In the genomic region with DNA sequence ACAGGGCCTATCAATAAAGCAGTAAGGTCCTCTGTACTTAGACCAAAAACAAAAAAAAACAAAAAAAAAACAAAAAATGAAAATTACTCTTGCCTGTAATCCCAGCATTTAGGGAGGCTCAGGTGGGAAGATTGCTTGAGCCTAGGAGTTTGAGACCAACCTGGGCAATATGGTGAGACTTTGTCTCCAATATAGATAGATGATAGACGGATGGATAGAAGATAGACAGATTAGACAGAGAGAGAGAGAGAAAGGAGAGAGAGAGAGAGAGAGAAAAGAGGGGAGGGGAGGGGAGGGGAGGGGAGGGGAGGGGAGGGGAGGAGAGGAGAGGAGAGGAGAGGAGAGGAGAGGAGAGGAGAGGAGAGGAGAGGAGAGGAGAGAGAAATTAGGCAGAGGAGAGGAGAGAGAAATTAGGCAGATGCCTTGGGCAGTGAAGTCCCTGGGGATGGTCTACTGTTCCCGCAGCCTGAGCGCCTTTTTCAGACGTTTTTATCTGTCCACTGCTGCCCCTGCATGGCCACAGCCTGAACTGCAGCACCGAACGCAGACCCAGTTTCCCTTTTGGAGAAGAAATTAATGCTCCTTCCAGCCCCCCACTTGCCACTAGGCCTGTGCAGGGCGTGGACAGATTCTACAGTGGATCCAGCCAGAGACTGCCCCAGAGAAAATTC, we compare ENCODE assay signal across 8 cellular contexts. TPM values are rescaled to one million over a fixed set of nuclear protein-coding genes. Genes with fewer than 3 reads are reported as not detected.
DNase-seq lines count a peak whose midpoint lies in the region; ATAC-seq and TF ChIP-seq lines count a peak whose summit lies in the region.

No MANE protein-coding gene starts in this region.

- H3K9me3 Mint-ChIP-seq in GM23338 (no peaks in the 10 kb centered on the region), activated B cell treated with CpG ODN at 0.5 μM for 24 hours (no peaks in the 10 kb centered on the region)

- H4K20me1 ChIP-seq in GM23338 (replicated peaks; ENCODE audit: insufficient read depth), result no peaks in the 10 kb centered on the region

- ATAC-seq in GM23338 (peak; percentile 97), activated B cell treated with CpG ODN at 0.5 μM for 24 hours (ENCODE audit: low read depth) (peak; percentile 81), HG02798 (IDR thresholded peaks at IDR 0.05; ENCODE audit: poor library complexity, unreplicated experiment) (no peak)

- H3K4me2 ChIP-seq in GM23338, result no peak overlapping the region

- no peaks in the 10 kb centered on the region for H3K4me1 ChIP-seq in GM23338 (ENCODE audit: insufficient read depth)

- H3K4me1 Mint-ChIP-seq in GM23338 (no peaks in the 10 kb centered on the region), activated B cell treated with CpG ODN at 0.5 μM for 24 hours (peaks cover 54% of the 10 kb centered on the region)

- H3K9me3 ChIP-seq in AG04450 (ENCODE audit: control insufficient read depth, insufficient read depth, low read length), result no peaks in the 10 kb centered on the region

- no peaks in the 10 kb centered on the region for H3K36me3 ChIP-seq in GM23338 (ENCODE audit: insufficient read depth)

- no peaks in the 10 kb centered on the region for H3F3A ChIP-seq in GM23338 (replicated peaks; ENCODE audit: low read depth)

- DNase-seq in AG04450 (ENCODE audit: low read depth, low spot score) (peak; percentile 20), GM23338 (ENCODE audit: low spot score) (peak; percentile 85), NCI-H2196 (lab: John Stamatoyannopoulos, UW; ENCODE audit: unreplicated experiment) (peak; percentile 62), activated B cell treated with CpG ODN at 0.5 μM for 24 hours (peak; percentile 76), cardiac fibroblast (ENCODE audit: low read depth in 2 of 2) (peak; percentile 78), kidney glomerular epithelial cell (lab: John Stamatoyannopoulos, UW) (peak; percentile 55)
- DNase-seq in stimulated activated CD4-positive, alpha-beta T cell treated with anti-CD3 and anti-CD28 coated beads, Interleukin-1b, Interleukin-23, amount 100 ng/mL, for 24 hours (ENCODE audit: low read depth in 4 of 4, low spot score in 1 of 4), result peak; percentile 42 to 68 (median 60)

- H3K27ac ChIP-seq in AG04450 (ENCODE audit: low read depth, low read length), result no peak overlapping the region
- no peak overlapping the region for H3K27ac ChIP-seq in GM23338 (ENCODE audit: low read depth)

- H3K4me3 ChIP-seq in AG04450 (ENCODE audit: low read depth, low read length), result no peak overlapping the region
- no peak overlapping the region for H3K4me3 ChIP-seq in GM23338
- H3K4me3 ChIP-seq in cardiac fibroblast (replicated peaks in 1 of 2; ENCODE audit: low read depth in 2 of 2, low read length in 2 of 2), result no peak overlapping the region

- H3K9me2 ChIP-seq in GM23338 (ENCODE audit: insufficient read depth), result no peaks in the 10 kb centered on the region

- intact Hi-C loops in activated B cell treated with CpG ODN at 0.5 μM for 24 hours (cut with micrococcal nuclease), result loop anchor here (1.0 to 10.0 kb wide), 8 partner anchors 27 to 293 kb away; a partner anchor contains a TSS

- 0 out of 2 replicates have a peak overlapping the region, but pooled peaks have one; percentile 38 for H2AFZ ChIP-seq in GM23338

- no peak overlapping the region for H3K27ac Mint-ChIP-seq in GM23338
- H3K27ac Mint-ChIP-seq in activated B cell treated with CpG ODN at 0.5 μM for 24 hours, result peak overlapping the region; percentile 30

- H3K36me3 Mint-ChIP-seq in GM23338 (ENCODE audit: low read depth) (no peaks in the 10 kb centered on the region), activated B cell treated with CpG ODN at 0.5 μM for 24 hours (ENCODE audit: low read depth) (no peaks in the 10 kb centered on the region)

- TF ChIP-seq CTCF in AG04450 (IDR thresholded peaks at IDR 0.05; ENCODE audit: low read depth, low read length) (peak; percentile 92), GM23338 (conservative IDR thresholded peaks at IDR 0.05; ENCODE audit: low read depth in 2 of 2) (peak; percentile 84 to 90), activated B cell treated with CpG ODN at 0.5 μM for 24 hours (IDR thresholded peaks at IDR 0.05) (no peak), cardiac fibroblast (IDR thresholded peaks at IDR 0.05; ENCODE audit: low read depth, low read length) (peak; percentile 86)

- H3K79me2 ChIP-seq in GM23338 (replicated peaks; ENCODE audit: insufficient read depth), result no peaks in the 10 kb centered on the region

- peaks cover 11% of the 10 kb centered on the region for H3K27me3 Mint-ChIP-seq in GM23338 (ENCODE audit: insufficient read depth, low read depth, poor library complexity)
- no peaks in the 10 kb centered on the region for H3K27me3 Mint-ChIP-seq in activated B cell treated with CpG ODN at 0.5 μM for 24 hours

- POLR2A ChIA-PET in AG04450 (lab: Yijun Ruan, JAX) (no interaction called here), activated B cell treated with CpG ODN at 0.5 μM for 24 hours (lab: Charles Lee) (interaction anchor here (0.7 to 10.3 kb wide), 7 partner anchors 9 to 258 kb away, joined by 3 to 314 read pairs (median 5); a partner anchor contains a TSS)

- H3K27me3 ChIP-seq in AG04450 (ENCODE audit: control insufficient read depth, insufficient read depth, low read length), result no peaks in the 10 kb centered on the region
- H3K27me3 ChIP-seq in GM23338 (ENCODE audit: insufficient read depth), result no peaks in the 10 kb centered on the region

- CTCF ChIA-PET in AG04450 (lab: Charles Lee) (interaction anchor here (0.9 to 2.1 kb wide), 6 partner anchors 8 to 51 kb away, joined by 3 to 14 read pairs (median 4); no protein-coding TSS in a partner anchor), activated B cell treated with CpG ODN at 0.5 μM for 24 hours (lab: Charles Lee) (interaction anchor here (0.8 to 9.4 kb wide), 5 partner anchors 25 to 206 kb away, joined by 3 to 70 read pairs (median 4); a partner anchor contains a TSS)

- no peak overlapping the region; the same call in 2 of the 3 replicates for H3K4me3 Mint-ChIP-seq in GM23338
- no peak overlapping the region for H3K4me3 Mint-ChIP-seq in activated B cell treated with CpG ODN at 0.5 μM for 24 hours

TF ChIP-seq in GM23338, 12 proteins besides CTCF, POLR2A, EP300 and RAD21 (continues in another document):
- TF ChIP-seq, protein P1, sequence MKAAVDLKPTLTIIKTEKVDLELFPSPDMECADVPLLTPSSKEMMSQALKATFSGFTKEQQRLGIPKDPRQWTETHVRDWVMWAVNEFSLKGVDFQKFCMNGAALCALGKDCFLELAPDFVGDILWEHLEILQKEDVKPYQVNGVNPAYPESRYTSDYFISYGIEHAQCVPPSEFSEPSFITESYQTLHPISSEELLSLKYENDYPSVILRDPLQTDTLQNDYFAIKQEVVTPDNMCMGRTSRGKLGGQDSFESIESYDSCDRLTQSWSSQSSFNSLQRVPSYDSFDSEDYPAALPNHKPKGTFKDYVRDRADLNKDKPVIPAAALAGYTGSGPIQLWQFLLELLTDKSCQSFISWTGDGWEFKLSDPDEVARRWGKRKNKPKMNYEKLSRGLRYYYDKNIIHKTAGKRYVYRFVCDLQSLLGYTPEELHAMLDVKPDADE (IDR thresholded peaks at IDR 0.05), result no peak
- TF ChIP-seq ZNF114 (CRISPR knock-in tag; IDR thresholded peaks at IDR 0.05), result no peak
- no peak for TF ChIP-seq ZNF331 (CRISPR knock-in tag; IDR thresholded peaks at IDR 0.05; ENCODE audit: low read depth)
- no peak for TF ChIP-seq JUNB (IDR thresholded peaks at IDR 0.05; ENCODE audit: unreplicated experiment)
- no peak for TF ChIP-seq NANOG (IDR thresholded peaks at IDR 0.05; ENCODE audit: borderline replicate concordance)
- TF ChIP-seq EZH2 (IDR thresholded peaks at IDR 0.05; ENCODE audit: low read depth, unreplicated experiment), result no peak

RNA-seq across cellular contexts. Expression of a gene that starts 9.8 kb away (rescaled TPM):
- 15.6 and 20.2 TPM in 2 replicates for polyA plus RNA-seq in AG04450 (2011; rRNA removed)
- polyA minus RNA-seq in AG04450 (2011; rRNA and poly(A)+ RNA removed), result 13.0 and 23.2 TPM in 2 replicates
- total RNA-seq in GM23338 (2014; rRNA removed; shearing (Covaris generic)), result 12.9 and 15.4 TPM in 2 replicates
- polyA plus RNA-seq in GM23338 (2016; fragmentation: Nextera tagmentation; extraction: Ambion mirVana), result 7.7 and 9.0 TPM in 2 replicates
- 17.0 and 17.6 TPM in 2 replicates for total RNA-seq in activated B cell treated with CpG ODN at 0.5 μM for 24 hours

RNA-seq across cellular contexts. Expression of a gene that starts 10.0 kb away (rescaled TPM):
- polyA plus RNA-seq in AG04450 (2011; rRNA removed) (3.0 and 4.0 TPM in 2 replicates), GM23338 (2016; fragmentation: Nextera tagmentation; extraction: Ambion mirVana) (5.6 and 6.7 TPM in 2 replicates)
- 1.6 and 1.7 TPM in 2 replicates for polyA minus RNA-seq in AG04450 (2011; rRNA and poly(A)+ RNA removed)
- total RNA-seq in GM23338 (2014; rRNA removed; shearing (Covaris generic)), result 12.4 and 12.8 TPM in 2 replicates
- total RNA-seq in activated B cell treated with CpG ODN at 0.5 μM for 24 hours, result 47.6 and 50.9 TPM in 2 replicates

RNA-seq across cellular contexts. Expression of a gene that starts 28.4 kb away (rescaled TPM):
- 51.7 and 60.4 TPM in 2 replicates for polyA plus RNA-seq in AG04450 (2011; rRNA removed)
- 34.0 and 51.4 TPM in 2 replicates for polyA minus RNA-seq in AG04450 (2011; rRNA and poly(A)+ RNA removed)
- 50.3 and 73.3 TPM in 2 replicates for total RNA-seq in GM23338 (2014; rRNA removed; shearing (Covaris generic))
- 98.0 and 103 TPM in 2 replicates for polyA plus RNA-seq in GM23338 (2016; fragmentation: Nextera tagmentation; extraction: Ambion mirVana)
- total RNA-seq in activated B cell treated with CpG ODN at 0.5 μM for 24 hours, result 61.7 and 66.1 TPM in 2 replicates

RNA-seq across cellular contexts. Expression of a gene that starts 48.8 kb away (rescaled TPM):
- polyA plus RNA-seq in AG04450 (2011; rRNA removed) (99.6 and 108 TPM in 2 replicates), GM23338 (2016; fragmentation: Nextera tagmentation; extraction: Ambion mirVana) (13.3 and 22.7 TPM in 2 replicates)
- polyA minus RNA-seq in AG04450 (2011; rRNA and poly(A)+ RNA removed), result 50.6 and 61.5 TPM in 2 replicates
- 17.0 and 20.9 TPM in 2 replicates for total RNA-seq in GM23338 (2014; rRNA removed; shearing (Covaris generic))
- total RNA-seq in activated B cell treated with CpG ODN at 0.5 μM for 24 hours, result not detected in 2 replicates

RNA-seq across cellular contexts. Expression of a gene that starts 58.5 kb away (rescaled TPM):
- 28.2 and 29.3 TPM in 2 replicates for polyA plus RNA-seq in AG04450 (2011; rRNA removed)
- 55.4 and 56.3 TPM in 2 replicates for polyA minus RNA-seq in AG04450 (2011; rRNA and poly(A)+ RNA removed)
- 61.1 and 66.5 TPM in 2 replicates for total RNA-seq in GM23338 (2014; rRNA removed; shearing (Covaris generic))
- 36.6 and 42.7 TPM in 2 replicates for polyA plus RNA-seq in GM23338 (2016; fragmentation: Nextera tagmentation; extraction: Ambion mirVana)
- 49.3 and 54.2 TPM in 2 replicates for total RNA-seq in activated B cell treated with CpG ODN at 0.5 μM for 24 hours

Comparison
In these comparisons a context has a peak if more than half of its experiments do, and no peak if none do; other contexts are left out.
1. DNase-seq: peak in every context shown above with its lines; median percentile 85 in GM23338; 78 in cardiac fibroblast; 76 in activated B cell treated with CpG ODN at 0.5 μM for 24 hours; 62 in NCI-H2196; 60 in stimulated activated CD4-positive, alpha-beta T cell treated with anti-CD3 and anti-CD28 coated beads, Interleukin-1b, Interleukin-23, amount 100 ng/mL, for 24 hours; 55 in kidney glomerular epithelial cell; 20 in AG04450.